1 cellular context compared by ENCODE assay signal in genomic region chr2:134917958-134918517, GRCh38.
TF ChIP-seq lines count a peak whose summit lies in the region.

No MANE protein-coding gene starts in this region.

TF ChIP-seq in HepG2, 621 proteins besides CTCF, POLR2A, EP300 and RAD21 (continued from another document and continues in another):
- TF ChIP-seq, protein P1, sequence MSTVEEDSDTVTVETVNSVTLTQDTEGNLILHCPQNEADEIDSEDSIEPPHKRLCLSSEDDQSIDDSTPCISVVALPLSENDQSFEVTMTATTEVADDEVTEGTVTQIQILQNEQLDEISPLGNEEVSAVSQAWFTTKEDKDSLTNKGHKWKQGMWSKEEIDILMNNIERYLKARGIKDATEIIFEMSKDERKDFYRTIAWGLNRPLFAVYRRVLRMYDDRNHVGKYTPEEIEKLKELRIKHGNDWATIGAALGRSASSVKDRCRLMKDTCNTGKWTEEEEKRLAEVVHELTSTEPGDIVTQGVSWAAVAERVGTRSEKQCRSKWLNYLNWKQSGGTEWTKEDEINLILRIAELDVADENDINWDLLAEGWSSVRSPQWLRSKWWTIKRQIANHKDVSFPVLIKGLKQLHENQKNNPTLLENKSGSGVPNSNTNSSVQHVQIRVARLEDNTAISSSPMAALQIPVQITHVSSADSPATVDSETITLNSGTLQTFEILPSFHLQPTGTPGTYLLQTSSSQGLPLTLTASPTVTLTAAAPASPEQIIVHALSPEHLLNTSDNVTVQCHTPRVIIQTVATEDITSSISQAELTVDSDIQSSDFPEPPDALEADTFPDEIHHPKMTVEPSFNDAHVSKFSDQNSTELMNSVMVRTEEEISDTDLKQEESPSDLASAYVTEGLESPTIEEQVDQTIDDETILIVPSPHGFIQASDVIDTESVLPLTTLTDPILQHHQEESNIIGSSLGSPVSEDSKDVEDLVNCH (CRISPR knock-in tag; IDR thresholded peaks at IDR 0.05), result no peak
- no peak for TF ChIP-seq BATF2 (CRISPR knock-in tag; IDR thresholded peaks at IDR 0.05)
- peak; percentile 62; the same call in 1 of the 2 replicates for TF ChIP-seq CHD4 (IDR thresholded peaks at IDR 0.05; ENCODE audit: borderline replicate concordance, low read length)
- 0 out of 2 replicates have a peak, but pooled peaks have one; percentile 89 for TF ChIP-seq ZNF615 (CRISPR knock-in tag; IDR thresholded peaks at IDR 0.05; ENCODE audit: borderline replicate concordance)
- peak; percentile 58; the same call in 1 of the 2 replicates for TF ChIP-seq GMEB1 (CRISPR knock-in tag; IDR thresholded peaks at IDR 0.05; ENCODE audit: borderline replicate concordance)
- TF ChIP-seq ZBTB43 (CRISPR knock-in tag; conservative IDR thresholded peaks at IDR 0.05), result peak; percentile 32; the same call in 1 of the 2 replicates
- TF ChIP-seq HMG20B (CRISPR knock-in tag; conservative IDR thresholded peaks at IDR 0.05), result 0 out of 2 replicates have a peak, but pooled peaks have one; percentile 41
- TF ChIP-seq KDM4B (CRISPR knock-in tag; IDR thresholded peaks at IDR 0.05), result 0 out of 2 replicates have a peak, but pooled peaks have one; percentile 16
- peak; percentile 26; the same call in 1 of the 2 replicates for TF ChIP-seq ESRRA (CRISPR knock-in tag; IDR thresholded peaks at IDR 0.05; ENCODE audit: low read depth)
- 0 out of 2 replicates have a peak, but pooled peaks have one; percentile 5 for TF ChIP-seq SALL2 (CRISPR knock-in tag; IDR thresholded peaks at IDR 0.05)
- peak; percentile 47; the same call in 1 of the 2 replicates for TF ChIP-seq GATA4 (IDR thresholded peaks at IDR 0.05; ENCODE audit: borderline replicate concordance, low read depth)
- TF ChIP-seq ZNF569 (CRISPR knock-in tag; IDR thresholded peaks at IDR 0.05; ENCODE audit: borderline replicate concordance), result 0 out of 2 replicates have a peak, but pooled peaks have one; percentile 67
- no peak for TF ChIP-seq NPAS2 (CRISPR knock-in tag; IDR thresholded peaks at IDR 0.05; ENCODE audit: borderline replicate concordance)
- TF ChIP-seq RNF219 (CRISPR knock-in tag; IDR thresholded peaks at IDR 0.05), result 0 out of 2 replicates have a peak, but pooled peaks have one; percentile 54
- peak; percentile 19; the same call in 1 of the 2 replicates for TF ChIP-seq CBX5 (CRISPR knock-in tag; IDR thresholded peaks at IDR 0.05; ENCODE audit: borderline replicate concordance)
- TF ChIP-seq PTBP1 (IDR thresholded peaks at IDR 0.05; ENCODE audit: low read depth, low read length, poor library complexity, severe bottlenecking), result peak; percentile 79
- TF ChIP-seq IRX3 (CRISPR knock-in tag; IDR thresholded peaks at IDR 0.05; ENCODE audit: borderline replicate concordance, low read depth), result peak; percentile 63; the same call in 1 of the 2 replicates
- peak; percentile 68; the same call in 1 of the 2 replicates for TF ChIP-seq ARHGAP35 (CRISPR knock-in tag; IDR thresholded peaks at IDR 0.05; ENCODE audit: borderline replicate concordance)
- peak; percentile 7 for TF ChIP-seq RBM39 (IDR thresholded peaks at IDR 0.05; ENCODE audit: low read depth, low read length, poor library complexity, severe bottlenecking)
- TF ChIP-seq ZNF614 (CRISPR knock-in tag; IDR thresholded peaks at IDR 0.05; ENCODE audit: borderline replicate concordance), result peak; percentile 40
- no peak for TF ChIP-seq ZNF382 (CRISPR knock-in tag; IDR thresholded peaks at IDR 0.05; ENCODE audit: borderline replicate concordance)
- 0 out of 2 replicates have a peak, but pooled peaks have one; percentile 33 for TF ChIP-seq GATAD2A (CRISPR knock-in tag; IDR thresholded peaks at IDR 0.05)
- TF ChIP-seq ZNF337 (CRISPR knock-in tag; IDR thresholded peaks at IDR 0.05; ENCODE audit: borderline replicate concordance, low read depth), result peak; percentile 85
- peak; percentile 66 for TF ChIP-seq SIN3A (IDR thresholded peaks at IDR 0.05; ENCODE audit: borderline replicate concordance, low read depth, low read length)
- TF ChIP-seq, protein P2, sequence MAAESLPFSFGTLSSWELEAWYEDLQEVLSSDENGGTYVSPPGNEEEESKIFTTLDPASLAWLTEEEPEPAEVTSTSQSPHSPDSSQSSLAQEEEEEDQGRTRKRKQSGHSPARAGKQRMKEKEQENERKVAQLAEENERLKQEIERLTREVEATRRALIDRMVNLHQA (CRISPR knock-in tag; IDR thresholded peaks at IDR 0.05), result 0 out of 2 replicates have a peak, but pooled peaks have one; percentile 61
- TF ChIP-seq, protein P3, sequence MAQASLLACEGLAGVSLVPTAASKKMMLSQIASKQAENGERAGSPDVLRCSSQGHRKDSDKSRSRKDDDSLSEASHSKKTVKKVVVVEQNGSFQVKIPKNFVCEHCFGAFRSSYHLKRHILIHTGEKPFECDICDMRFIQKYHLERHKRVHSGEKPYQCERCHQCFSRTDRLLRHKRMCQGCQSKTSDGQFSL (CRISPR knock-in tag; IDR thresholded peaks at IDR 0.05), result peak; percentile 8; the same call in 1 of the 2 replicates
- TF ChIP-seq, protein P4, sequence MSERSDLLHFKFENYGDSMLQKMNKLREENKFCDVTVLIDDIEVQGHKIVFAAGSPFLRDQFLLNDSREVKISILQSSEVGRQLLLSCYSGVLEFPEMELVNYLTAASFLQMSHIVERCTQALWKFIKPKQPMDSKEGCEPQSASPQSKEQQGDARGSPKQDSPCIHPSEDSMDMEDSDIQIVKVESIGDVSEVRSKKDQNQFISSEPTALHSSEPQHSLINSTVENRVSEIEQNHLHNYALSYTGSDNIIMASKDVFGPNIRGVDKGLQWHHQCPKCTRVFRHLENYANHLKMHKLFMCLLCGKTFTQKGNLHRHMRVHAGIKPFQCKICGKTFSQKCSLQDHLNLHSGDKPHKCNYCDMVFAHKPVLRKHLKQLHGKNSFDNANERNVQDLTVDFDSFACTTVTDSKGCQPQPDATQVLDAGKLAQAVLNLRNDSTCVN (CRISPR knock-in tag; IDR thresholded peaks at IDR 0.05; ENCODE audit: borderline replicate concordance), result peak; percentile 78; the same call in 1 of the 2 replicates
- TF ChIP-seq SAP130 (CRISPR knock-in tag; IDR thresholded peaks at IDR 0.05; ENCODE audit: low read depth), result peak; percentile 57; the same call in 1 of the 2 replicates
- TF ChIP-seq, protein P5, sequence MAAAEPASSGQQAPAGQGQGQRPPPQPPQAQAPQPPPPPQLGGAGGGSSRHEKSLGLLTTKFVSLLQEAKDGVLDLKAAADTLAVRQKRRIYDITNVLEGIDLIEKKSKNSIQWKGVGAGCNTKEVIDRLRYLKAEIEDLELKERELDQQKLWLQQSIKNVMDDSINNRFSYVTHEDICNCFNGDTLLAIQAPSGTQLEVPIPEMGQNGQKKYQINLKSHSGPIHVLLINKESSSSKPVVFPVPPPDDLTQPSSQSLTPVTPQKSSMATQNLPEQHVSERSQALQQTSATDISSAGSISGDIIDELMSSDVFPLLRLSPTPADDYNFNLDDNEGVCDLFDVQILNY (CRISPR knock-in tag; conservative IDR thresholded peaks at IDR 0.05), result peak; percentile 66; the same call in 1 of the 2 replicates
- TF ChIP-seq YY1 (IDR thresholded peaks at IDR 0.05; ENCODE audit: insufficient read depth, insufficient replicate concordance, low read depth, low read length), result peak; percentile 83
- TF ChIP-seq, protein P6, sequence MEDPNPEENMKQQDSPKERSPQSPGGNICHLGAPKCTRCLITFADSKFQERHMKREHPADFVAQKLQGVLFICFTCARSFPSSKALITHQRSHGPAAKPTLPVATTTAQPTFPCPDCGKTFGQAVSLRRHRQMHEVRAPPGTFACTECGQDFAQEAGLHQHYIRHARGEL (CRISPR knock-in tag; IDR thresholded peaks at IDR 0.05), result no peak
- peak; percentile 95 for TF ChIP-seq HNRNPLL (IDR thresholded peaks at IDR 0.05; ENCODE audit: low read depth, low read length, poor library complexity, severe bottlenecking)
- TF ChIP-seq ZNF784 (CRISPR knock-in tag; IDR thresholded peaks at IDR 0.05; ENCODE audit: borderline replicate concordance), result no peak
- peak; percentile 81 for TF ChIP-seq ETV5 (CRISPR knock-in tag; IDR thresholded peaks at IDR 0.05; ENCODE audit: borderline replicate concordance)
- TF ChIP-seq, protein P7, sequence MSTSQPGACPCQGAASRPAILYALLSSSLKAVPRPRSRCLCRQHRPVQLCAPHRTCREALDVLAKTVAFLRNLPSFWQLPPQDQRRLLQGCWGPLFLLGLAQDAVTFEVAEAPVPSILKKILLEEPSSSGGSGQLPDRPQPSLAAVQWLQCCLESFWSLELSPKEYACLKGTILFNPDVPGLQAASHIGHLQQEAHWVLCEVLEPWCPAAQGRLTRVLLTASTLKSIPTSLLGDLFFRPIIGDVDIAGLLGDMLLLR (CRISPR knock-in tag; IDR thresholded peaks at IDR 0.05), result peak; percentile 82
- TF ChIP-seq ZMAT3 (CRISPR knock-in tag; conservative IDR thresholded peaks at IDR 0.05), result peak; percentile 67
- TF ChIP-seq ZKSCAN1 (IDR thresholded peaks at IDR 0.05; ENCODE audit: low read length), result peak; percentile 43
- TF ChIP-seq ZBTB20 (CRISPR knock-in tag; IDR thresholded peaks at IDR 0.05; ENCODE audit: borderline replicate concordance, low read depth), result peak; percentile 57; the same call in 1 of the 2 replicates
- TF ChIP-seq CBX1 (IDR thresholded peaks at IDR 0.05; ENCODE audit: low read depth), result no peak
- TF ChIP-seq ZNF547 (CRISPR knock-in tag; IDR thresholded peaks at IDR 0.05), result no peak
- peak; percentile 30; the same call in 1 of the 2 replicates for TF ChIP-seq RBAK (CRISPR knock-in tag; IDR thresholded peaks at IDR 0.05)
- peak; percentile 28; the same call in 1 of the 2 replicates for TF ChIP-seq ZNF292 (CRISPR knock-in tag; IDR thresholded peaks at IDR 0.05; ENCODE audit: borderline replicate concordance, low read depth)
- 0 out of 2 replicates have a peak, but pooled peaks have one; percentile 68 for TF ChIP-seq ISX (CRISPR knock-in tag; conservative IDR thresholded peaks at IDR 0.05)
- peak; percentile 84; the same call in 1 of the 2 replicates for TF ChIP-seq ZSCAN20 (CRISPR knock-in tag; IDR thresholded peaks at IDR 0.05; ENCODE audit: borderline replicate concordance)
- 0 out of 2 replicates have a peak, but pooled peaks have one; percentile 9 for TF ChIP-seq ZNF790 (CRISPR knock-in tag; IDR thresholded peaks at IDR 0.05; ENCODE audit: borderline replicate concordance)
- TF ChIP-seq ZNF605 (CRISPR knock-in tag; IDR thresholded peaks at IDR 0.05), result peak; percentile 81; the same call in 1 of the 2 replicates
- TF ChIP-seq ZNF589 (CRISPR knock-in tag; conservative IDR thresholded peaks at IDR 0.05), result peak; percentile 72; the same call in 1 of the 2 replicates
- no peak for TF ChIP-seq THYN1 (CRISPR knock-in tag; IDR thresholded peaks at IDR 0.05; ENCODE audit: borderline replicate concordance, low read depth)
- no peak for TF ChIP-seq ZNF253 (CRISPR knock-in tag; IDR thresholded peaks at IDR 0.05; ENCODE audit: borderline replicate concordance)
- TF ChIP-seq ATF4 (CRISPR knock-in tag; IDR thresholded peaks at IDR 0.05), result 0 out of 4 replicates have a peak, but pooled peaks of 1 of the 2 experiments have one; percentile 8
- no peak for TF ChIP-seq MEIS2 (CRISPR knock-in tag; IDR thresholded peaks at IDR 0.05)
- no peak for TF ChIP-seq RCOR2 (CRISPR knock-in tag; IDR thresholded peaks at IDR 0.05)
